ENCODE assay signal across 1 cellular context in genomic region chr22:50293441-50294318, GRCh38.
A peak's percentile ranks its signal among the peaks of the same experiment; 100 is the strongest.
TF ChIP-seq lines count a peak whose summit lies in the region.

No MANE protein-coding gene starts in this region.

TF ChIP-seq in HepG2, 621 proteins besides CTCF, POLR2A, EP300 and RAD21 (continued from another document and continues in another):
- TF ChIP-seq CENPBD1 (CRISPR knock-in tag; IDR thresholded peaks at IDR 0.05; ENCODE audit: borderline replicate concordance, low read depth) (no peak), TAF15 (IDR thresholded peaks at IDR 0.05; ENCODE audit: low read depth, low read length, poor library complexity, severe bottlenecking) (peak; percentile 48), ATRX (CRISPR knock-in tag; IDR thresholded peaks at IDR 0.05; ENCODE audit: borderline replicate concordance) (no peak), CBX2 (IDR thresholded peaks at IDR 0.05; ENCODE audit: low read depth, low read length) (no peak), CBX2 (CRISPR knock-in tag; IDR thresholded peaks at IDR 0.05; ENCODE audit: low read depth) (no peak), FOXA3 (CRISPR knock-in tag; IDR thresholded peaks at IDR 0.05) (peak; percentile 85), ZNF749 (CRISPR knock-in tag; IDR thresholded peaks at IDR 0.05; ENCODE audit: borderline replicate concordance) (peak; percentile 57; the same call in 1 of the 2 replicates), HNRNPH1 (optimal IDR thresholded peaks at IDR 0.05; ENCODE audit: low read depth, low read length) (no peak), SOX5 (CRISPR knock-in tag; IDR thresholded peaks at IDR 0.05; ENCODE audit: borderline replicate concordance) (peak; percentile 71), ZNF10 (CRISPR knock-in tag; IDR thresholded peaks at IDR 0.05; ENCODE audit: borderline replicate concordance, low read depth) (no peak), ZNF33B (CRISPR knock-in tag; IDR thresholded peaks at IDR 0.05) (peak; percentile 79; the same call in 1 of the 2 replicates), ZBTB1 (CRISPR knock-in tag; IDR thresholded peaks at IDR 0.05; ENCODE audit: borderline replicate concordance) (no peak), CAMTA2 (CRISPR knock-in tag; IDR thresholded peaks at IDR 0.05; ENCODE audit: borderline replicate concordance) (no peak), SMARCC2 (IDR thresholded peaks at IDR 0.05) (no peak), THAP7 (CRISPR knock-in tag; IDR thresholded peaks at IDR 0.05) (no peak), ZMAT3 (CRISPR knock-in tag; conservative IDR thresholded peaks at IDR 0.05) (peak; percentile 54; the same call in 1 of the 2 replicates), DZIP1 (CRISPR knock-in tag; IDR thresholded peaks at IDR 0.05) (peak; percentile 65; the same call in 1 of the 2 replicates), KLF9 (CRISPR knock-in tag; IDR thresholded peaks at IDR 0.05; ENCODE audit: low read depth) (no peak), STAT6 (CRISPR knock-in tag; IDR thresholded peaks at IDR 0.05; ENCODE audit: borderline replicate concordance) (no peak), KDM3A (CRISPR knock-in tag; IDR thresholded peaks at IDR 0.05; ENCODE audit: low read depth) (peak; percentile 75), FOXA1 (IDR thresholded peaks at IDR 0.05) (no peak), FOXA1 (CRISPR knock-in tag; IDR thresholded peaks at IDR 0.05) (peak; percentile 94), ZNF326 (CRISPR knock-in tag; IDR thresholded peaks at IDR 0.05; ENCODE audit: borderline replicate concordance) (no peak), ZNF891 (CRISPR knock-in tag; IDR thresholded peaks at IDR 0.05) (no peak), ZNF605 (CRISPR knock-in tag; IDR thresholded peaks at IDR 0.05) (peak; percentile 10; the same call in 1 of the 2 replicates), ZBTB38 (CRISPR knock-in tag; IDR thresholded peaks at IDR 0.05) (peak; percentile 90), ZNF772 (CRISPR knock-in tag; IDR thresholded peaks at IDR 0.05) (peak; percentile 53; the same call in 1 of the 2 replicates), ARNT (IDR thresholded peaks at IDR 0.05) (no peak), SNAPC4 (CRISPR knock-in tag; IDR thresholded peaks at IDR 0.05) (no peak), ZSCAN22 (CRISPR knock-in tag; IDR thresholded peaks at IDR 0.05) (no peak), SRF (IDR thresholded peaks at IDR 0.05; ENCODE audit: low read depth, low read length) (no peak), ZNF225 (CRISPR knock-in tag; IDR thresholded peaks at IDR 0.05) (no peak), ZNF251 (CRISPR knock-in tag; IDR thresholded peaks at IDR 0.05) (no peak), ZFP82 (CRISPR knock-in tag; IDR thresholded peaks at IDR 0.05; ENCODE audit: borderline replicate concordance) (0 out of 2 replicates have a peak, but pooled peaks have one; percentile 81), ZNF530 (CRISPR knock-in tag; IDR thresholded peaks at IDR 0.05; ENCODE audit: low read depth) (no peak), ZMYM2 (CRISPR knock-in tag; IDR thresholded peaks at IDR 0.05) (peak; percentile 47; the same call in 1 of the 2 replicates), ZNF713 (CRISPR knock-in tag; IDR thresholded peaks at IDR 0.05) (no peak), ZNF333 (CRISPR knock-in tag; IDR thresholded peaks at IDR 0.05; ENCODE audit: borderline replicate concordance) (no peak), LBX2 (CRISPR knock-in tag; IDR thresholded peaks at IDR 0.05; ENCODE audit: borderline replicate concordance) (no peak), DPF2 (CRISPR knock-in tag; IDR thresholded peaks at IDR 0.05; ENCODE audit: borderline replicate concordance, low read depth) (no peak; the same call in 1 of the 2 replicates), KDM5A (IDR thresholded peaks at IDR 0.05; ENCODE audit: borderline replicate concordance, low read length) (no peak), SP4 (CRISPR knock-in tag; IDR thresholded peaks at IDR 0.05) (peak; percentile 43; the same call in 1 of the 2 replicates), PHF21A (CRISPR knock-in tag; IDR thresholded peaks at IDR 0.05) (peak; percentile 96; the same call in 1 of the 2 replicates), HNF1A (IDR thresholded peaks at IDR 0.05; ENCODE audit: low read depth) (no peak), HNF1A (CRISPR knock-in tag; IDR thresholded peaks at IDR 0.05; ENCODE audit: borderline replicate concordance) (no peak), TBP (CRISPR knock-in tag; IDR thresholded peaks at IDR 0.05) (no peak), ZSCAN30 (CRISPR knock-in tag; IDR thresholded peaks at IDR 0.05) (no peak), ZNF816 (CRISPR knock-in tag; IDR thresholded peaks at IDR 0.05; ENCODE audit: borderline replicate concordance) (peak; percentile 66; the same call in 1 of the 2 replicates), ZNF660 (CRISPR knock-in tag; IDR thresholded peaks at IDR 0.05; ENCODE audit: borderline replicate concordance, low read depth) (no peak), JUN (CRISPR knock-in tag; IDR thresholded peaks at IDR 0.05) (no peak), RARG (CRISPR knock-in tag; IDR thresholded peaks at IDR 0.05; ENCODE audit: low read depth) (no peak), POLR2G (IDR thresholded peaks at IDR 0.05; ENCODE audit: low read depth, low read length) (peak; percentile 76), MIER2 (CRISPR knock-in tag; IDR thresholded peaks at IDR 0.05) (peak; percentile 55; the same call in 1 of the 2 replicates), ZNF781 (CRISPR knock-in tag; IDR thresholded peaks at IDR 0.05; ENCODE audit: borderline replicate concordance, not compliant biosample characterization) (no peak), SCMH1 (CRISPR knock-in tag; IDR thresholded peaks at IDR 0.05; ENCODE audit: borderline replicate concordance) (no peak)
- TF ChIP-seq, protein P1, sequence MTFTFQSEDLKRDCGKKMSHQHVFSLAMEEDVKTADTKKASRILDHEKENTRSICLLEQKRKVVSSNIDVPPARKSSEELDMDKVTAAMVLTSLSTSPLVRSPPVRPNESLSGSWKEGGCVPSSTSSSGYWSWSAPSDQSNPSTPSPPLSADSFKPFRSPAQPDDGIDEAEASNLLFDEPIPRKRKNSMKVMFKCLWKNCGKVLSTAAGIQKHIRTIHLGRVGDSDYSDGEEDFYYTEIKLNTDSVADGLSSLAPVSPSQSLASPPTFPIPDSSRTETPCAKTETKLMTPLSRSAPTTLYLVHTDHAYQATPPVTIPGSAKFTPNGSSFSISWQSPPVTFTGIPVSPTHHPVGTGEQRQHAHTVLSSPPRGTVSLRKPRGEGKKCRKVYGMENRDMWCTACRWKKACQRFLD (CRISPR knock-in tag; IDR thresholded peaks at IDR 0.05; ENCODE audit: borderline replicate concordance), result no peak
